ENCODE assay signal across 15 cellular contexts in genomic region chr10:71877818-71878217, GRCh38. TPM values are rescaled to one million over a fixed set of nuclear protein-coding genes. Genes with fewer than 3 reads are reported as not detected.
DNase-seq lines count a peak whose midpoint lies in the region; ATAC-seq and TF ChIP-seq lines count a peak whose summit lies in the region.
"Had no signal": no experiment of that assay in that cellular context is flagged by ENCODE, and none has a peak within 500 bp of the region (broad histone marks: within the 10 kb centered on the region; RNA-seq: fewer than 3 reads in every experiment).

No MANE protein-coding gene starts in this region.

- no peak for TF ChIP-seq CTCF in CD4-positive, alpha-beta T cell (IDR thresholded peaks at IDR 0.05)
- TF ChIP-seq CTCF in Panc1 (IDR thresholded peaks at IDR 0.05) (no peak), neural progenitor cell (IDR thresholded peaks at IDR 0.05) (no peak), GM13976 (IDR thresholded peaks at IDR 0.05; ENCODE audit: borderline replicate concordance, control extremely low read depth, extremely low read depth, insufficient read depth, missing control alignments) (no peak)

- peak overlapping the region in 1 of 2 donors; percentile 44 for H3K27ac Mint-ChIP-seq in activated naive CD4-positive, alpha-beta T cell treated with anti-CD3 and anti-CD28 coated beads, Interleukin-2, amount 50 U/mL, for 72 hours
- no peak overlapping the region for H3K27ac Mint-ChIP-seq in CD4-positive, alpha-beta T cell
- H3K27ac Mint-ChIP-seq in neural progenitor cell = peak overlapping the region; percentile 91

- peaks cover 5% of the 10 kb centered on the region for H3F3A ChIP-seq in neural progenitor cell (ENCODE audit: low read depth)

- no peak overlapping the region for H3K4me3 Mint-ChIP-seq in CD4-positive, alpha-beta T cell
- peak overlapping the region; percentile 13 for H3K4me3 Mint-ChIP-seq in neural progenitor cell

- H3K4me3 ChIP-seq in Panc1 (ENCODE audit: low read depth in 2 of 2, low read length in 2 of 2) (no peak overlapping the region), neural progenitor cell (no peak overlapping the region)
- H3K4me3 ChIP-seq: SJCRH30 had no signal

- no peak overlapping the region for H3K9ac ChIP-seq in neural progenitor cell
- H3K9ac ChIP-seq: KMS-11 had no signal

- ATAC-seq in activated naive CD4-positive, alpha-beta T cell treated with anti-CD3 and anti-CD28 coated beads, Interleukin-2, amount 50 U/mL, for 72 hours = peak; percentile 11 to 67
- ATAC-seq in CD4-positive, alpha-beta T cell (ENCODE audit: poor library complexity) = peak; percentile 41
- ATAC-seq in Panc1 (no peak), GM18505 (IDR thresholded peaks at IDR 0.05; ENCODE audit: unreplicated experiment) (no peak)

- H3K9me3 ChIP-seq in CD4-positive, alpha-beta T cell (ENCODE audit: control insufficient read depth, low read length) = no peaks in the 10 kb centered on the region
- H3K9me3 ChIP-seq in Panc1 (ENCODE audit: control insufficient read depth, insufficient read depth, low read depth, low read length) (no peaks in the 10 kb centered on the region), neural progenitor cell (ENCODE audit: low read depth) (no peaks in the 10 kb centered on the region)
- H3K9me3 ChIP-seq: SJCRH30 had no signal

- CTCF ChIA-PET in CD4-positive, alpha-beta T cell (lab: Charles Lee) = no interaction called here
- CTCF ChIA-PET in Panc1 (lab: Charles Lee) = no interaction called here

- H2AFZ ChIP-seq in neural progenitor cell (replicated peaks) = no peak overlapping the region

- no peaks in the 10 kb centered on the region for H3K27me3 Mint-ChIP-seq in CD4-positive, alpha-beta T cell
- H3K27me3 Mint-ChIP-seq in neural progenitor cell (ENCODE audit: insufficient read depth, low read depth) = peaks cover 13% of the 10 kb centered on the region

- TF ChIP-seq POLR2A in GM18505 (IDR thresholded peaks at IDR 0.05; ENCODE audit: borderline replicate concordance, extremely low read depth, insufficient read depth, insufficient read length) = no peak

- no peaks in the 10 kb centered on the region for H4K20me1 ChIP-seq in neural progenitor cell (ENCODE audit: low read depth)

- no TSS peak for BruUV-seq in Panc1 (replicated peaks; lab: Mats Ljungman, UMichigan)

- H3K36me3 ChIP-seq in Panc1 (ENCODE audit: control insufficient read depth, insufficient read depth, low read length) = no peaks in the 10 kb centered on the region
- H3K36me3 ChIP-seq in neural progenitor cell = no peaks in the 10 kb centered on the region
- H3K36me3 ChIP-seq: SJCRH30 had no signal

- no peaks in the 10 kb centered on the region for H3K27me3 ChIP-seq in CD4-positive, alpha-beta T cell (ENCODE audit: control insufficient read depth, insufficient read depth, low read length)
- H3K27me3 ChIP-seq in Panc1 (ENCODE audit: control insufficient read depth, insufficient read depth, low read length) (no peaks in the 10 kb centered on the region), neural progenitor cell (no peaks in the 10 kb centered on the region)
- H3K27me3 ChIP-seq: SJCRH30 had no signal

- peaks cover 17% of the 10 kb centered on the region for H3K4me1 Mint-ChIP-seq in CD4-positive, alpha-beta T cell (ENCODE audit: low read depth)
- H3K4me1 Mint-ChIP-seq in neural progenitor cell = peaks cover 27% of the 10 kb centered on the region

- no peaks in the 10 kb centered on the region for H3K79me2 ChIP-seq in neural progenitor cell (ENCODE audit: low read depth)

- no peak for DNase-seq in activated naive CD4-positive, alpha-beta T cell treated with anti-CD3 and anti-CD28 coated beads, Interleukin-2, amount 50 U/mL, for 72 hours (ENCODE audit: low spot score in 2 of 2)
- no peak for DNase-seq in activated naive CD4-positive, alpha-beta T cell treated with anti-CD3 and anti-CD28 coated beads, Interleukin-2, amount 50 U/mL, for 16 hours
- DNase-seq in CD4-positive, alpha-beta T cell = no peak
- DNase-seq in Panc1 (ENCODE audit: low read depth, low spot score) (no peak), neural progenitor cell (ENCODE audit: low spot score) (no peak), GM13976 (ENCODE audit: low spot score) (no peak), NOMO-1 (lab: John Stamatoyannopoulos, UW; ENCODE audit: unreplicated experiment in 2 of 2) (no peak)
- DNase-seq: MM.1S, NCI-H1092 treated with DMSO at 0.1 percent for 48 hours, NCI-H2227 treated with DMSO at 0.1 percent for 48 hours, NCI-H524 treated with DMSO at 0.1 percent for 48 hours, SJCRH30, SW 1271 had no signal

- H3K36me3 Mint-ChIP-seq in activated naive CD4-positive, alpha-beta T cell treated with anti-CD3 and anti-CD28 coated beads, Interleukin-2, amount 50 U/mL, for 72 hours = no peaks in the 10 kb centered on the region
- no peaks in the 10 kb centered on the region for H3K36me3 Mint-ChIP-seq in CD4-positive, alpha-beta T cell (ENCODE audit: low read depth)
- peaks cover 2% of the 10 kb centered on the region for H3K36me3 Mint-ChIP-seq in neural progenitor cell

- H3K4me2 ChIP-seq in neural progenitor cell = peak overlapping the region; percentile 6
- H3K4me2 ChIP-seq: KMS-11 had no signal

- H3K9me3 Mint-ChIP-seq in activated naive CD4-positive, alpha-beta T cell treated with anti-CD3 and anti-CD28 coated beads, Interleukin-2, amount 50 U/mL, for 72 hours = no peaks in the 10 kb centered on the region
- no peaks in the 10 kb centered on the region for H3K9me3 Mint-ChIP-seq in CD4-positive, alpha-beta T cell
- peaks cover 8% of the 10 kb centered on the region for H3K9me3 Mint-ChIP-seq in neural progenitor cell

- intact Hi-C loops in CD4-positive, alpha-beta T cell (cut with DNase I, micrococcal nuclease) = no loop called here
- intact Hi-C loops in Panc1 (cut with micrococcal nuclease; ENCODE audit: unreplicated experiment) = no loop called here

- H3K4me1 ChIP-seq in Panc1 (ENCODE audit: control insufficient read depth, insufficient read depth, low read length) (peaks cover 59% of the 10 kb centered on the region), neural progenitor cell (peaks cover 5% of the 10 kb centered on the region)
- H3K4me1 ChIP-seq: SJCRH30 had no signal

- POLR2A ChIA-PET in CD4-positive, alpha-beta T cell (lab: Charles Lee) = interaction anchor here (1.0 to 1.6 kb wide), 2 partner anchors 19 to 27 kb away, joined by 3 to 7 read pairs; partner anchors contain the start of gene PSAP
- POLR2A ChIA-PET in Panc1 (lab: Charles Lee) = interaction anchor here (0.6 kb wide), 1 partner anchor 30 kb away, joined by 7 read pairs; no protein-coding TSS in a partner anchor

- no peak overlapping the region for H3K27ac ChIP-seq in CD4-positive, alpha-beta T cell (ENCODE audit: low read depth, low read length)
- peak overlapping the region; percentile 88 for H3K27ac ChIP-seq in Panc1 (ENCODE audit: low read length)
- no peak overlapping the region for H3K27ac ChIP-seq in neural progenitor cell
- H3K27ac ChIP-seq: KMS-11, SJCRH30 had no signal

- in situ Hi-C loops in Panc1 (cut with HindIII; ENCODE audit: low pct_unique_long_range_greater_than_20kb, low sequenced_read_pairs) = no loop called here
- in situ Hi-C loops in GM13976 (cut with MboI; ENCODE audit: low sequenced_read_pairs, unreplicated experiment) = no loop called here

RNA-seq across cellular contexts. Expression of gene PSAP, which starts 26.8 kb away (rescaled TPM):
- 100 to 1,000 TPM; 128 to 165 TPM for total RNA-seq in activated naive CD4-positive, alpha-beta T cell treated with anti-CD3 and anti-CD28 coated beads, Interleukin-2, amount 50 U/mL, for 72 hours
- total RNA-seq in CD4-positive, alpha-beta T cell = 100 to 1,000 TPM; 191 to 206 TPM
- 3,649 TPM for total RNA-seq in Panc1 (2021; ENCODE audit: unreplicated experiment)
- 4,189 TPM for polyA plus RNA-seq in Panc1 (2012; ENCODE audit: insufficient read length)
- total RNA-seq in neural progenitor cell (ENCODE audit: low replicate concordance) = 358 and 493 TPM in 2 replicates

Comparison
In these comparisons a context has a peak if more than half of its experiments do, and no peak if none do; other contexts are left out.
1. ATAC-seq: peak in activated naive CD4-positive, alpha-beta T cell treated with anti-CD3 and anti-CD28 coated beads, Interleukin-2, amount 50 U/mL, for 72 hours (2 of 2) and CD4-positive, alpha-beta T cell (single experiment); none in Panc1 (single experiment) and GM18505 (single experiment).